ENCODE assay signal across 8 cellular contexts in genomic region chr12:6767592-6768384, GRCh38. TPM values are rescaled to one million over a fixed set of nuclear protein-coding genes. Genes with fewer than 3 reads are reported as not detected.
DNase-seq lines count a peak whose midpoint lies in the region; ATAC-seq and TF ChIP-seq lines count a peak whose summit lies in the region.

No MANE protein-coding gene starts in this region.

- peak overlapping the region; percentile 89 for H3K4me3 ChIP-seq in PC-3 (ENCODE audit: low read length)
- peak overlapping the region; percentile 87 for H3K4me3 ChIP-seq in neural cell (ENCODE audit: low read length)

- no peak for ATAC-seq in PC-3
- ATAC-seq in GM18505 (IDR thresholded peaks at IDR 0.05; ENCODE audit: unreplicated experiment) = no peak
- ATAC-seq in GM18517 (IDR thresholded peaks at IDR 0.05; ENCODE audit: unreplicated experiment) = no peak

- H3K4me1 Mint-ChIP-seq in endothelial cell (ENCODE audit: unreplicated experiment) = peaks cover 64% of the 10 kb centered on the region

- H3K4me2 ChIP-seq in PC-3 (ENCODE audit: low read length) = peak overlapping the region; percentile 96
- peak overlapping the region; percentile 74 for H3K4me2 ChIP-seq in neural cell (ENCODE audit: low read length)

- H3K36me3 Mint-ChIP-seq in endothelial cell (ENCODE audit: low read depth, unreplicated experiment) = peaks cover 34% of the 10 kb centered on the region

- TF ChIP-seq EP300 in neural cell (conservative IDR thresholded peaks at IDR 0.05; ENCODE audit: poor library complexity, severe bottlenecking) = no peak

- no peaks in the 10 kb centered on the region for H3K9me2 ChIP-seq in PC-3 (replicated peaks; ENCODE audit: low read length)
- H3K9me2 ChIP-seq in neural cell (ENCODE audit: insufficient read depth, low read length) = no peaks in the 10 kb centered on the region

- peak overlapping the region; percentile 99 for H3K4me3 Mint-ChIP-seq in endothelial cell (ENCODE audit: unreplicated experiment)

- H3K9me3 Mint-ChIP-seq in endothelial cell (ENCODE audit: unreplicated experiment) = no peaks in the 10 kb centered on the region

- H4K20me1 ChIP-seq in PC-3 (ENCODE audit: low read length) = no peaks in the 10 kb centered on the region; the same call in 1 of the 2 replicates
- H4K20me1 ChIP-seq in neural cell (ENCODE audit: insufficient read depth) = peaks cover 33% of the 10 kb centered on the region

- no peaks in the 10 kb centered on the region for H3K27me3 ChIP-seq in PC-3 (ENCODE audit: low read length)
- no peaks in the 10 kb centered on the region for H3K27me3 ChIP-seq in neural cell (ENCODE audit: insufficient read depth, low read depth, low read length)

- DNase-seq in PC-3 (peak; percentile 23), endothelial cell (ENCODE audit: low spot score) (no peak), NCI-H2196 treated with DMSO at 0.1 percent for 48 hours (lab: John Stamatoyannopoulos, UW; ENCODE audit: unreplicated experiment) (no peak), DMS114 treated with DMSO at 0.1 percent for 48 hours (lab: John Stamatoyannopoulos, UW; ENCODE audit: unreplicated experiment) (no peak)

- H3K36me3 ChIP-seq in ES-I3 (ENCODE audit: insufficient read depth, low read length) (no peaks in the 10 kb centered on the region), PC-3 (ENCODE audit: low read depth, low read length) (no peaks in the 10 kb centered on the region), neural cell (ENCODE audit: insufficient read depth, low read length) (peaks cover 4% of the 10 kb centered on the region)

- H3K27ac ChIP-seq in PC-3 (ENCODE audit: low read length) (peak overlapping the region; percentile 9; the same call in 1 of the 2 replicates), neural cell (ENCODE audit: low read length) (peak overlapping the region; percentile 100)

- peak overlapping the region; percentile 90 for H3K27ac Mint-ChIP-seq in endothelial cell (ENCODE audit: unreplicated experiment)

- peaks cover 26% of the 10 kb centered on the region for H3K4me1 ChIP-seq in ES-I3 (ENCODE audit: insufficient read depth, low read length)
- H3K4me1 ChIP-seq in PC-3 (ENCODE audit: insufficient read depth, low read length) = peaks cover 36% of the 10 kb centered on the region

- POLR2A ChIA-PET in PC-3 (lab: Charles Lee; ENCODE audit: unreplicated experiment) = no interaction called here

- peak overlapping the region; percentile 75 for H2AFZ ChIP-seq in PC-3 (ENCODE audit: low read length)
- H2AFZ ChIP-seq in neural cell (ENCODE audit: low read depth, low read length) = no peak overlapping the region

- H3K27me3 Mint-ChIP-seq in endothelial cell (ENCODE audit: unreplicated experiment) = peaks cover 37% of the 10 kb centered on the region

- H3K79me2 ChIP-seq in PC-3 (ENCODE audit: low read length) (peaks cover 27% of the 10 kb centered on the region), neural cell (replicated peaks; ENCODE audit: insufficient read depth, low read length) (peaks cover 70% of the 10 kb centered on the region)

- peak; percentile 17 for TF ChIP-seq RAD21 in neural cell (conservative IDR thresholded peaks at IDR 0.05)

- intact Hi-C loops in PC-3 (cut with micrococcal nuclease) = loop anchor here (2.0 kb wide), 1 partner anchor 15 kb away; the partner anchor contains the start of gene MLF2

- H3K9me3 ChIP-seq in ES-I3 (ENCODE audit: control insufficient read depth, insufficient read depth, low read length) = no peaks in the 10 kb centered on the region
- no peaks in the 10 kb centered on the region for H3K9me3 ChIP-seq in PC-3 (ENCODE audit: low read length)
- no peaks in the 10 kb centered on the region for H3K9me3 ChIP-seq in neural cell (ENCODE audit: low read length)

- no peak for TF ChIP-seq POLR2A in GM18505 (IDR thresholded peaks at IDR 0.05; ENCODE audit: borderline replicate concordance, extremely low read depth, insufficient read depth, insufficient read length)

- no peak for TF ChIP-seq CTCF in PC-3 (conservative IDR thresholded peaks at IDR 0.05; ENCODE audit: low read depth, low read length)
- TF ChIP-seq CTCF in endothelial cell (IDR thresholded peaks at IDR 0.05; ENCODE audit: unreplicated experiment) = no peak
- no peak for TF ChIP-seq CTCF in neural cell (IDR thresholded peaks at IDR 0.05; ENCODE audit: poor library complexity, severe bottlenecking)

- CTCF ChIA-PET in PC-3 (lab: Charles Lee) = interaction anchor here (0.7 to 2.0 kb wide), 3 partner anchors 11 to 157 kb away, joined by 3 to 24 read pairs (median 10); partner anchors contain the start of gene MLF2

- no peaks in the 10 kb centered on the region for H3F3A ChIP-seq in PC-3 (ENCODE audit: low read length, unreplicated experiment)
- peaks cover 10% of the 10 kb centered on the region for H3F3A ChIP-seq in neural cell (ENCODE audit: insufficient read depth, low read length, poor library complexity, severe bottlenecking)

- H3K9ac ChIP-seq in ES-I3 (ENCODE audit: low read depth, low read length) = peak overlapping the region; percentile 83
- peak overlapping the region; percentile 79 for H3K9ac ChIP-seq in PC-3 (ENCODE audit: low read length)
- peak overlapping the region; percentile 99 for H3K9ac ChIP-seq in neural cell (ENCODE audit: low read length)

- BruUV-seq in PC-3 (replicated peaks; lab: Mats Ljungman, UMichigan) = TSS peak; percentile 34

TF ChIP-seq in neural cell, 6 proteins besides CTCF, POLR2A, EP300 and RAD21:
- TF ChIP-seq POLR2AphosphoS5 (IDR thresholded peaks at IDR 0.05) (peak; percentile 81), TAF1 (IDR thresholded peaks at IDR 0.05; ENCODE audit: low read depth) (peak; percentile 26), SMC3 (conservative IDR thresholded peaks at IDR 0.05; ENCODE audit: poor library complexity) (peak; percentile 26), REST (IDR thresholded peaks at IDR 0.05; ENCODE audit: borderline replicate concordance) (peak; percentile 59), EZH2 (IDR thresholded peaks at IDR 0.05; ENCODE audit: borderline replicate concordance, insufficient read depth, low read length, poor library complexity, severe bottlenecking) (no peak), MXI1 (conservative IDR thresholded peaks at IDR 0.05; ENCODE audit: poor library complexity, severe bottlenecking) (peak; percentile 93)
TF ChIP-seq in neural cell: peak in this region for 5.

RNA-seq across cellular contexts. Expression of gene PTMS, which starts 1.6 kb away (rescaled TPM):
- total RNA-seq in PC-3 (2014; rRNA removed) = 46.4 and 84.7 TPM in 2 replicates
- 864 TPM for total RNA-seq in endothelial cell (ENCODE audit: unreplicated experiment)
- 504 and 557 TPM in 2 replicates for polyA plus RNA-seq in neural cell
- 239 and 310 TPM in 2 replicates for polyA minus RNA-seq in neural cell

RNA-seq across cellular contexts. Expression of gene LAG3, which starts 4.5 kb away (rescaled TPM):
- 0.40 and 0.58 TPM in 2 replicates for total RNA-seq in PC-3 (2014; rRNA removed)
- total RNA-seq in endothelial cell (ENCODE audit: unreplicated experiment) = 7.6 TPM
- 1.4 and 2.0 TPM in 2 replicates for polyA plus RNA-seq in neural cell
- polyA minus RNA-seq in neural cell = 0.24 and 1.3 TPM in 2 replicates

RNA-seq across cellular contexts. Expression of gene MLF2, which starts 14.8 kb away (rescaled TPM):
- 222 and 248 TPM in 2 replicates for total RNA-seq in PC-3 (2014; rRNA removed)
- 118 TPM for total RNA-seq in endothelial cell (ENCODE audit: unreplicated experiment)
- 134 and 176 TPM in 2 replicates for polyA plus RNA-seq in neural cell
- polyA minus RNA-seq in neural cell = 120 and 128 TPM in 2 replicates

RNA-seq across cellular contexts. Expression of gene CD4, which starts 21.5 kb away (rescaled TPM):
- total RNA-seq in PC-3 (2014; rRNA removed) = 0.23 TPM in 1 of 2 replicates, not detected in the other
- 4.7 TPM for total RNA-seq in endothelial cell (ENCODE audit: unreplicated experiment)
- not detected in 2 replicates for polyA plus RNA-seq in neural cell
- not detected in 2 replicates for polyA minus RNA-seq in neural cell

RNA-seq across cellular contexts. Expression of gene COPS7A, which starts 43.9 kb away (rescaled TPM):
- 82.3 and 86.9 TPM in 2 replicates for total RNA-seq in PC-3 (2014; rRNA removed)
- 25.1 TPM for total RNA-seq in endothelial cell (ENCODE audit: unreplicated experiment)
- polyA plus RNA-seq in neural cell = 45.8 and 50.2 TPM in 2 replicates
- polyA minus RNA-seq in neural cell = 22.2 and 22.6 TPM in 2 replicates

Comparison
In these comparisons a context has a peak if more than half of its experiments do, and no peak if none do; other contexts are left out.
1. RNA of gene PTMS, which starts 1.6 kb away (total RNA-seq): 864 TPM in endothelial cell (single experiment); 46.4 to 84.7 TPM in PC-3; every median in the first group is over 10 times any median in the second.
2. Peak in every context shown above with its lines, with median percentiles within 50 percentile points of each other: H3K9ac ChIP-seq.